1 cellular context compared by ENCODE assay signal in genomic region chr16:29014561-29015029, GRCh38.
TF ChIP-seq lines count a peak whose summit lies in the region.

No MANE protein-coding gene starts in this region.

TF ChIP-seq in GM12878, 131 proteins besides CTCF, POLR2A, EP300 and RAD21:
- no peak for TF ChIP-seq TBL1XR1 (IDR thresholded peaks at IDR 0.05; ENCODE audit: low read depth, low read length)
- 0 out of 4 replicates have a peak, but pooled peaks of 1 of the 2 experiments have one; percentile 10 for TF ChIP-seq IKZF2 (IDR thresholded peaks at IDR 0.05)
- TF ChIP-seq IKZF1 (conservative IDR thresholded peaks at IDR 0.05) = peak; percentile 44; the same call in 1 of the 2 replicates
